8 cellular contexts compared by ENCODE assay signal in genomic region chr10:103969436-103969835, GRCh38. TPM values are rescaled to one million over a fixed set of nuclear protein-coding genes. Genes with fewer than 3 reads are reported as not detected.
DNase-seq lines count a peak whose midpoint lies in the region; ATAC-seq, FAIRE-seq and TF ChIP-seq lines count a peak whose summit lies in the region.

No MANE protein-coding gene starts in this region.

- ATAC-seq in T-cell (replicated peaks in 1 of 4) (no peak), foreskin keratinocyte (no peak), GM19397 (IDR thresholded peaks at IDR 0.05; ENCODE audit: unreplicated experiment) (no peak), HG02885 (IDR thresholded peaks at IDR 0.05; ENCODE audit: poor library complexity, unreplicated experiment) (no peak)

- no peaks in the 10 kb centered on the region for H3K27me3 Mint-ChIP-seq in T-cell

- peak overlapping the region; percentile 90 to 97 (median 95) for H3K4me3 Mint-ChIP-seq in T-cell

- H3K4me1 Mint-ChIP-seq in T-cell, result peaks cover 57 to 72% (median 61%) of the 10 kb centered on the region in 3 donors

- POLR2A ChIA-PET in T-cell (lab: Charles Lee), result interaction anchor here in 1 of 2 donors (0.6 to 1.0 kb wide), 4 partner anchors 23 to 83 kb away, joined by 4 to 5 read pairs (median 4); no protein-coding TSS in a partner anchor

- peaks cover 4% of the 10 kb centered on the region; the same call in 1 of the 2 replicates for H3K27me3 ChIP-seq in H7 (ENCODE audit: control insufficient read depth, insufficient read depth, low read length)
- no peaks in the 10 kb centered on the region for H3K27me3 ChIP-seq in foreskin keratinocyte
- no peaks in the 10 kb centered on the region for H3K27me3 ChIP-seq in small intestine (ENCODE audit: control insufficient read depth in 2 of 2, insufficient read depth in 2 of 2, low read length in 2 of 2)

- peak; percentile 12 for DNase-seq in H7
- DNase-seq in T-cell, result no peak
- no peak for DNase-seq in foreskin keratinocyte
- DNase-seq in small intestine, result no peak
- no peak for DNase-seq in stimulated activated CD4-positive, alpha-beta T cell treated with anti-CD3 and anti-CD28 coated beads, Interleukin-4, amount 100 ng/mL, for 4 hours
- no peak for DNase-seq in NCI-H1092 (lab: John Stamatoyannopoulos, UW)

- H3K9me3 Mint-ChIP-seq in T-cell, result peaks cover 0 to 3% (median 0%) of the 10 kb centered on the region in 3 donors

- peak overlapping the region; percentile 61 to 67 for H3K27ac Mint-ChIP-seq in T-cell

- FAIRE-seq in small intestine (lab: Jason Lieb, UNC), result no peak

- WGBS in small intestine, 3 donors, result 5 to 10% (median 6%) methylated on average over 4 of the region's 4 CpGs

- no peaks in the 10 kb centered on the region for H3K9me3 ChIP-seq in small intestine (ENCODE audit: control insufficient read depth, low read depth)

- H3K4me1 ChIP-seq in foreskin keratinocyte, result peaks cover 24% of the 10 kb centered on the region
- peaks cover 0 to 3% of the 10 kb centered on the region in 2 donors for H3K4me1 ChIP-seq in small intestine (ENCODE audit: control insufficient read depth in 2 of 2, insufficient read depth in 1 of 2, low read depth in 1 of 2, low read length in 1 of 2)

- TF ChIP-seq CTCF in foreskin keratinocyte (conservative IDR thresholded peaks at IDR 0.05), result no peak

- H3K27ac ChIP-seq in foreskin keratinocyte (peak overlapping the region; percentile 44), small intestine (ENCODE audit: low read depth in 1 of 2, low read length in 1 of 2) (peak overlapping the region in 1 of 2 donors; percentile 32)

- peaks cover 8% of the 10 kb centered on the region for H3K36me3 Mint-ChIP-seq in T-cell

- H3K36me3 ChIP-seq in H7 (replicated peaks; ENCODE audit: control insufficient read depth, insufficient read depth, low read length), result no peaks in the 10 kb centered on the region
- H3K36me3 ChIP-seq in small intestine (ENCODE audit: control insufficient read depth in 2 of 2, insufficient read depth in 2 of 2, low read length in 2 of 2), result no peaks in the 10 kb centered on the region

- CTCF ChIA-PET in T-cell (lab: Charles Lee), result interaction anchor here (0.6 to 1.2 kb wide), 5 partner anchors 14 to 80 kb away, joined by 3 read pairs; no protein-coding TSS in a partner anchor

- H3K4me3 ChIP-seq in H7 (ENCODE audit: insufficient read depth, low read depth, low read length) (no peak overlapping the region), small intestine (ENCODE audit: low read depth in 1 of 2, low read length in 2 of 2) (peak overlapping the region; percentile 2 to 76)

RNA-seq across cellular contexts. Expression of gene SLK, which starts 2.5 kb away (rescaled TPM):
- total RNA-seq in H7 (2014; rRNA removed; shearing (Covaris generic)), result 15.6 and 29.7 TPM in 2 replicates
- total RNA-seq in T-cell, result 10 to 100 TPM; 20.9 to 30.4 (median 27.3) TPM
- total RNA-seq in foreskin keratinocyte, result 59.3 and 64.3 TPM in 2 replicates
- polyA plus RNA-seq in foreskin keratinocyte, result 10.5 and 11.1 TPM in 2 replicates
- polyA plus RNA-seq in small intestine, result 10 to 100 TPM; 11.2 to 15.4 (median 13.1) TPM

RNA-seq across cellular contexts. Expression of gene STN1, which starts 51.5 kb away (rescaled TPM):
- 24.0 and 42.9 TPM in 2 replicates for total RNA-seq in H7 (2014; rRNA removed; shearing (Covaris generic))
- total RNA-seq in T-cell, result 10 to 100 TPM; 37.6 to 47.5 (median 41.8) TPM
- total RNA-seq in foreskin keratinocyte, result 28.9 and 29.4 TPM in 2 replicates
- polyA plus RNA-seq in foreskin keratinocyte, result 22.7 and 27.0 TPM in 2 replicates
- 10 to 100 TPM; 11.2 to 18.1 (median 16.8) TPM for polyA plus RNA-seq in small intestine
